Comparison of ENCODE assay signal across 7 cellular contexts in genomic region chr17:59840329-59840907, GRCh38. TPM values are rescaled to one million over a fixed set of nuclear protein-coding genes. Genes with fewer than 3 reads are reported as not detected.
A peak's percentile ranks its signal among the peaks of the same experiment; 100 is the strongest.
DNase-seq lines count a peak whose midpoint lies in the region; ATAC-seq and TF ChIP-seq lines count a peak whose summit lies in the region.

No MANE protein-coding gene starts in this region.

- DNase-seq in RWPE2 (ENCODE audit: low spot score) (no peak), epithelial cell of esophagus (ENCODE audit: low read depth) (peak; percentile 44), progenitor cell of endocrine pancreas (ENCODE audit: low spot score, unreplicated experiment) (no peak)
- no peak for DNase-seq in activated CD4-positive, CD25-positive, alpha-beta regulatory T cell treated with anti-CD3 and anti-CD28 coated beads, Interleukin-2, amount 50 U/mL, for 72 hours

- H3K4me1 ChIP-seq in RWPE2 (ENCODE audit: insufficient read depth, poor library complexity, severe bottlenecking): peaks cover 25% of the 10 kb centered on the region

- H3K4me3 ChIP-seq in RWPE2 (ENCODE audit: severe bottlenecking): peak overlapping the region; percentile 68
- peak overlapping the region; percentile 93 for H3K4me3 ChIP-seq in epithelial cell of esophagus (ENCODE audit: low read length)

- H3K4me1 Mint-ChIP-seq in progenitor cell of endocrine pancreas (ENCODE audit: low read depth): peaks cover 39% of the 10 kb centered on the region

- peak overlapping the region; percentile 100 for H3K27ac ChIP-seq in RWPE2 (ENCODE audit: poor library complexity, severe bottlenecking)

- TF ChIP-seq CTCF in RWPE2 (IDR thresholded peaks at IDR 0.05; ENCODE audit: poor library complexity, severe bottlenecking) (no peak), epithelial cell of esophagus (IDR thresholded peaks at IDR 0.05; ENCODE audit: insufficient read depth, low read depth, low read length, missing control alignments) (no peak), progenitor cell of endocrine pancreas (IDR thresholded peaks at IDR 0.05; ENCODE audit: unreplicated experiment) (no peak)

- no peaks in the 10 kb centered on the region for H3K9me3 ChIP-seq in RWPE2 (ENCODE audit: severe bottlenecking)

- ATAC-seq in RWPE2 (ENCODE audit: low read depth) (no peak), HG02588 (IDR thresholded peaks at IDR 0.05; ENCODE audit: unreplicated experiment) (no peak), HG02973 (IDR thresholded peaks at IDR 0.05; ENCODE audit: unreplicated experiment) (no peak)

- H3K36me3 ChIP-seq in RWPE2 (ENCODE audit: low read depth): peaks cover 42% of the 10 kb centered on the region

- peak overlapping the region; percentile 100 for H3K27ac Mint-ChIP-seq in progenitor cell of endocrine pancreas

- peak; percentile 26 for TF ChIP-seq POLR2A in GM19193 (IDR thresholded peaks at IDR 0.05; ENCODE audit: extremely low read depth, insufficient read depth, insufficient read length)

- no peaks in the 10 kb centered on the region for H3K27me3 Mint-ChIP-seq in progenitor cell of endocrine pancreas

- H3K27me3 ChIP-seq in RWPE2 (ENCODE audit: insufficient read depth, poor library complexity, severe bottlenecking): no peaks in the 10 kb centered on the region

- peak overlapping the region; percentile 96 for H3K4me3 Mint-ChIP-seq in progenitor cell of endocrine pancreas (ENCODE audit: low read depth)

- peaks cover 38% of the 10 kb centered on the region for H3K36me3 Mint-ChIP-seq in progenitor cell of endocrine pancreas (ENCODE audit: insufficient read depth)

- H3K9me3 Mint-ChIP-seq in progenitor cell of endocrine pancreas (ENCODE audit: low read depth): no peaks in the 10 kb centered on the region

RNA-seq across cellular contexts. Expression of gene TUBD1, which starts 52.3 kb away (rescaled TPM):
- 31.7 and 31.8 TPM in 2 replicates for total RNA-seq in progenitor cell of endocrine pancreas

RNA-seq across cellular contexts. Expression of gene RPS6KB1, which starts 52.5 kb away (rescaled TPM):
- 48.9 and 53.8 TPM in 2 replicates for total RNA-seq in progenitor cell of endocrine pancreas
